ENCODE assay signal across 8 cellular contexts in genomic region chr6:110874880-110875547, GRCh38. TPM values are rescaled to one million over a fixed set of nuclear protein-coding genes. Genes with fewer than 3 reads are reported as not detected.
DNase-seq lines count a peak whose midpoint lies in the region; ATAC-seq, FAIRE-seq and TF ChIP-seq lines count a peak whose summit lies in the region.

No MANE protein-coding gene starts in this region.

- FAIRE-seq in HTR-8/SVneo (lab: Jason Lieb, UNC): no peak

- CTCF ChIA-PET in activated CD4-positive, alpha-beta T cell treated with anti-CD3 and anti-CD28 coated beads, Interleukin-2, amount 10 ng/mL, durations not matched to agents 7 days and 5 days (lab: Charles Lee): interaction anchor here (0.9 to 1.2 kb wide), 3 partner anchors 9 to 19 kb away, joined by 3 to 4 read pairs (median 4); no protein-coding TSS in a partner anchor

- DNase-seq in AG10803 (ENCODE audit: low read depth) (no peak), HT-29 (ENCODE audit: low spot score) (peak; percentile 52), stomach (peak; percentile 68), HTR-8/SVneo (ENCODE audit: insufficient read length, low spot score) (no peak)
- no peak for DNase-seq in activated CD4-positive, alpha-beta T cell treated with anti-CD3 and anti-CD28 coated beads, Interleukin-2, amount 10 ng/mL, durations not matched to agents 7 days and 5 days

- TF ChIP-seq CTCF in AG10803 (conservative IDR thresholded peaks at IDR 0.05; ENCODE audit: low read length): no peak
- no peak for TF ChIP-seq CTCF in stomach (IDR thresholded peaks at IDR 0.05)

- H3K36me3 ChIP-seq in ectodermal cell (ENCODE audit: control insufficient read depth, insufficient read depth, low read length): no peaks in the 10 kb centered on the region
- no peaks in the 10 kb centered on the region for H3K36me3 ChIP-seq in stomach

- TF ChIP-seq POLR2A in stomach (IDR thresholded peaks at IDR 0.05): no peak

- H3K27ac Mint-ChIP-seq in activated CD4-positive, alpha-beta T cell treated with anti-CD3 and anti-CD28 coated beads, Interleukin-2, amount 10 ng/mL, durations not matched to agents 7 days and 5 days: peak overlapping the region; percentile 99

- no peak for TF ChIP-seq EP300 in stomach (IDR thresholded peaks at IDR 0.05)

- ATAC-seq in GM19025 (IDR thresholded peaks at IDR 0.05; ENCODE audit: low read depth, unreplicated experiment): peak; percentile 9

- no peaks in the 10 kb centered on the region for H3K9me3 ChIP-seq in ectodermal cell (ENCODE audit: control insufficient read depth, low read length)
- no peaks in the 10 kb centered on the region for H3K9me3 ChIP-seq in mononuclear cell (ENCODE audit: low read depth, low read length)
- no peaks in the 10 kb centered on the region for H3K9me3 ChIP-seq in stomach

- WGBS in ectodermal cell, 2 experiments: 0% methylated on average over 57 to 58 of the region's 60 CpGs
- WGBS in stomach, 5 donors: 0 to 1% (median 0%) methylated on average over 26 to 60 of the region's 60 CpGs

- H3K27me3 Mint-ChIP-seq in activated CD4-positive, alpha-beta T cell treated with anti-CD3 and anti-CD28 coated beads, Interleukin-2, amount 10 ng/mL, durations not matched to agents 7 days and 5 days: no peaks in the 10 kb centered on the region

- peak overlapping the region; percentile 83 for H3K27ac ChIP-seq in ectodermal cell (ENCODE audit: insufficient read depth, low read depth, low read length, poor library complexity, severe bottlenecking)
- peak overlapping the region; percentile 92 to 98 (median 98) for H3K27ac ChIP-seq in stomach

- intact Hi-C loops in stomach (cut with DNase I; ENCODE audit: low total_unique reads): loop anchor here (5.0 kb wide), 1 partner anchor 63 kb away; no protein-coding TSS in a partner anchor

- H3K4me1 Mint-ChIP-seq in activated CD4-positive, alpha-beta T cell treated with anti-CD3 and anti-CD28 coated beads, Interleukin-2, amount 10 ng/mL, durations not matched to agents 7 days and 5 days: peaks cover 39% of the 10 kb centered on the region

- H3K4me1 ChIP-seq in ectodermal cell (ENCODE audit: control insufficient read depth, insufficient read depth, low read length) (peaks cover 18% of the 10 kb centered on the region), mononuclear cell (ENCODE audit: insufficient read depth, low read length) (peaks cover 39% of the 10 kb centered on the region), stomach (peaks cover 27 to 45% (median 36%) of the 10 kb centered on the region in 4 donors)

- peaks cover 22% of the 10 kb centered on the region for H3K36me3 Mint-ChIP-seq in activated CD4-positive, alpha-beta T cell treated with anti-CD3 and anti-CD28 coated beads, Interleukin-2, amount 10 ng/mL, durations not matched to agents 7 days and 5 days (ENCODE audit: low read depth)

- H3K27me3 ChIP-seq in ectodermal cell (ENCODE audit: control insufficient read depth, insufficient read depth, low read length, poor library complexity, severe bottlenecking) (no peaks in the 10 kb centered on the region), mononuclear cell (ENCODE audit: insufficient read depth, low read length) (no peaks in the 10 kb centered on the region), stomach (no peaks in the 10 kb centered on the region)

- no peaks in the 10 kb centered on the region for H3K9me3 Mint-ChIP-seq in activated CD4-positive, alpha-beta T cell treated with anti-CD3 and anti-CD28 coated beads, Interleukin-2, amount 10 ng/mL, durations not matched to agents 7 days and 5 days

- POLR2A ChIA-PET in activated CD4-positive, alpha-beta T cell treated with anti-CD3 and anti-CD28 coated beads, Interleukin-2, amount 10 ng/mL, durations not matched to agents 7 days and 5 days (lab: Charles Lee): interaction anchor here (0.5 to 6.4 kb wide), 9 partner anchors 9 to 192 kb away, joined by 3 to 89 read pairs (median 5); partner anchors contain the start of genes CDK19 and GTF3C6

- H3K4me3 ChIP-seq in AG10803 (ENCODE audit: low read length) (peak overlapping the region; percentile 83), ectodermal cell (ENCODE audit: insufficient read depth, low read depth, low read length) (peak overlapping the region; percentile 99), mononuclear cell (ENCODE audit: low read length) (peak overlapping the region; percentile 95), stomach (peak overlapping the region; percentile 70 to 96 (median 90))

- H3K4me3 Mint-ChIP-seq in activated CD4-positive, alpha-beta T cell treated with anti-CD3 and anti-CD28 coated beads, Interleukin-2, amount 10 ng/mL, durations not matched to agents 7 days and 5 days: peak overlapping the region; percentile 95

RNA-seq across cellular contexts. Expression of gene AMD1, which starts 0.4 kb away (rescaled TPM):
- total RNA-seq in HT-29 (2014; rRNA removed; shearing (Covaris generic)): 42.2 and 47.3 TPM in 2 replicates
- 100 to 1,000 TPM in 1 of 2 experiments, 10 to 100 TPM in 1; 76.5 to 103 TPM for total RNA-seq in activated CD4-positive, alpha-beta T cell treated with anti-CD3 and anti-CD28 coated beads, Interleukin-2, amount 10 ng/mL, durations not matched to agents 7 days and 5 days
- polyA plus RNA-seq in ectodermal cell (2013, experiment 1 of 4): 84.1 TPM
- 82.8 TPM for polyA plus RNA-seq in ectodermal cell (2013, experiment 2 of 4)
- 63.2 TPM for polyA plus RNA-seq in ectodermal cell (2013, experiment 3 of 4)
- polyA plus RNA-seq in ectodermal cell (2013, experiment 4 of 4): 67.5 TPM
- total RNA-seq in mononuclear cell: 245 TPM
- 100 to 1,000 TPM in 2 of 5 donors, 10 to 100 TPM in 2, 1 to 10 TPM in 1; 8.4 to 179 (median 57.6) TPM for total RNA-seq in stomach
- polyA plus RNA-seq in stomach: 10 to 100 TPM; 21.7 to 53.3 (median 47.5) TPM

RNA-seq across cellular contexts. Expression of gene CDK19, which starts 59.7 kb away (rescaled TPM):
- 4.0 and 4.8 TPM in 2 replicates for total RNA-seq in HT-29 (2014; rRNA removed; shearing (Covaris generic))
- 10 to 100 TPM; 26.5 to 27.3 TPM for total RNA-seq in activated CD4-positive, alpha-beta T cell treated with anti-CD3 and anti-CD28 coated beads, Interleukin-2, amount 10 ng/mL, durations not matched to agents 7 days and 5 days
- 17.1 TPM for polyA plus RNA-seq in ectodermal cell (2013, experiment 1 of 4)
- 17.7 TPM for polyA plus RNA-seq in ectodermal cell (2013, experiment 2 of 4)
- 15.9 TPM for polyA plus RNA-seq in ectodermal cell (2013, experiment 3 of 4)
- polyA plus RNA-seq in ectodermal cell (2013, experiment 4 of 4): 18.8 TPM
- total RNA-seq in mononuclear cell (7.9 TPM), stomach (10 to 100 TPM in 3 of 5 donors, 1 to 10 TPM in 2; 5.5 to 23.5 (median 13.4) TPM)
- polyA plus RNA-seq in stomach: 1 to 10 TPM; 5.4 to 7.3 (median 5.9) TPM

Comparison
In these comparisons a context has a peak if more than half of its experiments do, and no peak if none do; other contexts are left out.
1. DNase-seq: peak in HT-29 (single experiment) and stomach (single experiment); none in AG10803 (single experiment), activated CD4-positive, alpha-beta T cell treated with anti-CD3 and anti-CD28 coated beads, Interleukin-2, amount 10 ng/mL, durations not matched to agents 7 days and 5 days (single experiment) and HTR-8/SVneo (single experiment).
2. Peak in every context shown above with its lines, with median percentiles within 50 percentile points of each other: H3K4me3 ChIP-seq.